In genomic region chr9:94929373-94929764, GRCh38 we compare ENCODE assay signal across 13 cellular contexts.
DNase-seq lines count a peak whose midpoint lies in the region; ATAC-seq and TF ChIP-seq lines count a peak whose summit lies in the region.
"Had no signal": no experiment of that assay in that cellular context is flagged by ENCODE, and none has a peak within 500 bp of the region (broad histone marks: within the 10 kb centered on the region; RNA-seq: fewer than 3 reads in every experiment).

No MANE protein-coding gene starts in this region.

- H3K27me3 ChIP-seq in RWPE2 (ENCODE audit: insufficient read depth, poor library complexity, severe bottlenecking), result no peaks in the 10 kb centered on the region
- H3K27me3 ChIP-seq in layer of hippocampus (ENCODE audit: control insufficient read depth, insufficient read depth, low read length), result no peaks in the 10 kb centered on the region
- no peaks in the 10 kb centered on the region for H3K27me3 ChIP-seq in suprapubic skin
- H3K27me3 ChIP-seq: hepatocyte, stomach had no signal

- H3K36me3 ChIP-seq in RWPE2 (ENCODE audit: low read depth) (no peaks in the 10 kb centered on the region), suprapubic skin (no peaks in the 10 kb centered on the region)
- H3K36me3 ChIP-seq: stomach had no signal

- no peak overlapping the region for H3K4me3 ChIP-seq in RWPE2 (ENCODE audit: severe bottlenecking)
- no peak overlapping the region for H3K4me3 ChIP-seq in suprapubic skin
- H3K4me3 ChIP-seq: hepatocyte, stomach had no signal

- H3K36me3 Mint-ChIP-seq in activated naive CD4-positive, alpha-beta T cell treated with anti-CD3 and anti-CD28 coated beads, Interleukin-2, amount 50 U/mL, for 72 hours, result no peaks in the 10 kb centered on the region
- H3K36me3 Mint-ChIP-seq: activated naive CD4-positive, alpha-beta T cell treated with anti-CD3 and anti-CD28 coated beads, Interleukin-2, amount 10 ng/mL, durations not matched to agents 7 days and 5 days had no signal

- H3K27ac ChIP-seq in RWPE2 (ENCODE audit: poor library complexity, severe bottlenecking) (peak overlapping the region; percentile 82), epithelial cell of prostate (peak overlapping the region; percentile 34), layer of hippocampus (ENCODE audit: low read depth, low read length) (peak overlapping the region; percentile 33), suprapubic skin (peak overlapping the region; percentile 78)

- TF ChIP-seq EP300 in suprapubic skin (IDR thresholded peaks at IDR 0.05), result no peak

- TF ChIP-seq CTCF in RWPE2 (IDR thresholded peaks at IDR 0.05; ENCODE audit: poor library complexity, severe bottlenecking) (no peak), suprapubic skin (IDR thresholded peaks at IDR 0.05) (no peak)

- H3K4me1 ChIP-seq in RWPE2 (ENCODE audit: insufficient read depth, poor library complexity, severe bottlenecking) (peaks cover 20% of the 10 kb centered on the region), suprapubic skin (peaks cover 56% of the 10 kb centered on the region)

- DNase-seq in RWPE2 (ENCODE audit: low spot score) (peak; percentile 91), epithelial cell of prostate (ENCODE audit: low read depth, low spot score) (no peak), suprapubic skin (ENCODE audit: low spot score in 2 of 2) (no peak), activated gamma-delta T cell treated with Interleukin-2 at 50 U/mL for 16 hours (no peak), ureter (ENCODE audit: low spot score) (no peak)
- DNase-seq in activated naive CD4-positive, alpha-beta T cell treated with anti-CD3 and anti-CD28 coated beads, Interleukin-2, amount 50 U/mL, for 72 hours (ENCODE audit: low spot score in 2 of 2), result no peak
- DNase-seq: activated naive CD4-positive, alpha-beta T cell treated with anti-CD3 and anti-CD28 coated beads, Interleukin-2, amount 10 ng/mL, durations not matched to agents 7 days and 5 days; CD4-positive, alpha-beta T cell; retina; stomach had no signal

- no peak for TF ChIP-seq POLR2A in suprapubic skin (IDR thresholded peaks at IDR 0.05)

- no peak overlapping the region for H3K27ac Mint-ChIP-seq in activated naive CD4-positive, alpha-beta T cell treated with anti-CD3 and anti-CD28 coated beads, Interleukin-2, amount 50 U/mL, for 72 hours
- H3K27ac Mint-ChIP-seq: activated naive CD4-positive, alpha-beta T cell treated with anti-CD3 and anti-CD28 coated beads, Interleukin-2, amount 10 ng/mL, durations not matched to agents 7 days and 5 days; CD4-positive, alpha-beta T cell had no signal

- no peaks in the 10 kb centered on the region for H3K9me3 Mint-ChIP-seq in activated naive CD4-positive, alpha-beta T cell treated with anti-CD3 and anti-CD28 coated beads, Interleukin-2, amount 50 U/mL, for 72 hours
- H3K9me3 Mint-ChIP-seq: activated naive CD4-positive, alpha-beta T cell treated with anti-CD3 and anti-CD28 coated beads, Interleukin-2, amount 10 ng/mL, durations not matched to agents 7 days and 5 days; CD4-positive, alpha-beta T cell had no signal

- WGBS in suprapubic skin, result 89% methylated on average over 10 of the region's 10 CpGs

- H3K9me3 ChIP-seq in RWPE2 (ENCODE audit: severe bottlenecking) (no peaks in the 10 kb centered on the region), suprapubic skin (no peaks in the 10 kb centered on the region)
- H3K9me3 ChIP-seq: stomach had no signal

- ATAC-seq in RWPE2 (ENCODE audit: low read depth) (peak; percentile 94), GM21381 (IDR thresholded peaks at IDR 0.05; ENCODE audit: unreplicated experiment) (no peak)
- no peak for ATAC-seq in activated naive CD4-positive, alpha-beta T cell treated with anti-CD3 and anti-CD28 coated beads, Interleukin-2, amount 50 U/mL, for 72 hours
